In the genomic region with DNA sequence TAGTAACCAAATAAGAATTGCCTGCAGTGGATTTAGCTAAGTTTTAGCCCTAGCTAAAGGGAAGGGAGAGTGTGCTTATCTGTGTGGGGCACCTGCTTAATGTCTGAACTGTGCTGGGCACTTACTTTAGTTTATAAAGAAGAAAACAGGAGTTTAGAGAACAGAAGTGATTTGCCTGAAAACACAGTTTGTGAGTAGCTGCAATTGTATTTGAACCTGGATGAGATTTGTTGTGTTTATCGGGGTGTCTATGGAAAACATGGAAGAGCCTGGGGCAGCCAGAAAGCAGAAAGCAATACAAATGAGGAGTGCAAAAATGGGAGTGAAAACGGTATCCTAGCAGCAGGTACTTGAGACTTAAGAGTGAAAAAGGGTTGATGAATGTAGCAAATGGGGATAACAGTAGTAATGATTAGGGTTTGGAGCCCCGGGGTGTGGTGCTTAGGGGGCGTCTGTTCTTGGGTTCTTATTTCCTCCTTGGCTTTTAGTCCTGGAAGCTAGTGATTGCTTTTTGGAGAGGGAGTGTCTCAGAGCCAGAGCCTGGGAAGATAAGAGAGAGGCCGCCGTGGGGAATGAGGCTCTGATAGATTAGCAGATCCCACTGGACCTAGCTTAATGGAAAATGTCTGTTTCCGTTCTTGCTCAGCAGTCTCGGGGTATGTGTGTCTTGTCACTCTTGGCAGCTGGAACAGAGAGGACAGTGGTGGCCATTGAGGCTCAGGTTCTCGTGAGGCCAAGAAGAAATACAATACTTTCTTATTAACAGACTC, we compare ENCODE assay signal across 2 cellular contexts.
TF ChIP-seq lines count a peak whose summit lies in the region.

No MANE protein-coding gene starts in this region.

TF ChIP-seq in liver, 16 proteins besides CTCF, POLR2A, EP300 and RAD21:
- TF ChIP-seq FOXA2 (IDR thresholded peaks at IDR 0.05) (no peak), NR2F2 (IDR thresholded peaks at IDR 0.05) (peak; percentile 23)

TF ChIP-seq in HepG2, 621 proteins besides CTCF, POLR2A, EP300 and RAD21:
- TF ChIP-seq NFIC (IDR thresholded peaks at IDR 0.05; ENCODE audit: low read length) (no peak), GTF3A (CRISPR knock-in tag; conservative IDR thresholded peaks at IDR 0.05) (no peak), MTF1 (CRISPR knock-in tag; IDR thresholded peaks at IDR 0.05) (no peak), EED (CRISPR knock-in tag; IDR thresholded peaks at IDR 0.05) (no peak), ZFAT (CRISPR knock-in tag; conservative IDR thresholded peaks at IDR 0.05) (no peak), JUN (CRISPR knock-in tag; IDR thresholded peaks at IDR 0.05) (no peak), CHD4 (IDR thresholded peaks at IDR 0.05; ENCODE audit: borderline replicate concordance, low read length) (no peak), ZEB1 (IDR thresholded peaks at IDR 0.05; ENCODE audit: insufficient replicate concordance, low read depth) (no peak), MZF1 (CRISPR knock-in tag; IDR thresholded peaks at IDR 0.05; ENCODE audit: borderline replicate concordance) (no peak), MXI1 (IDR thresholded peaks at IDR 0.05; ENCODE audit: borderline replicate concordance, low read depth, low read length) (no peak)
- TF ChIP-seq, protein P1, sequence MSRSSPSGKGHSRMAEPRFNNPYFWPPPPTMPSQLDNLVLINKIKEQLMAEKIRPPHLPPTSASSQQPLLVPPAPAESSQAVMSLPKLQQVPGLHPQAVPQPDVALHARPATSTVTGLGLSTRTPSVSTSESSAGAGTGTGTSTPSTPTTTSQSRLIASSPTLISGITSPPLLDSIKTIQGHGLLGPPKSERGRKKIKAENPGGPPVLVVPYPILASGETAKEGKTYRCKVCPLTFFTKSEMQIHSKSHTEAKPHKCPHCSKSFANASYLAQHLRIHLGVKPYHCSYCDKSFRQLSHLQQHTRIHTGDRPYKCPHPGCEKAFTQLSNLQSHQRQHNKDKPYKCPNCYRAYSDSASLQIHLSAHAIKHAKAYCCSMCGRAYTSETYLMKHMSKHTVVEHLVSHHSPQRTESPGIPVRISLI (CRISPR knock-in tag; IDR thresholded peaks at IDR 0.05; ENCODE audit: borderline replicate concordance), result no peak
- TF ChIP-seq, protein P2, sequence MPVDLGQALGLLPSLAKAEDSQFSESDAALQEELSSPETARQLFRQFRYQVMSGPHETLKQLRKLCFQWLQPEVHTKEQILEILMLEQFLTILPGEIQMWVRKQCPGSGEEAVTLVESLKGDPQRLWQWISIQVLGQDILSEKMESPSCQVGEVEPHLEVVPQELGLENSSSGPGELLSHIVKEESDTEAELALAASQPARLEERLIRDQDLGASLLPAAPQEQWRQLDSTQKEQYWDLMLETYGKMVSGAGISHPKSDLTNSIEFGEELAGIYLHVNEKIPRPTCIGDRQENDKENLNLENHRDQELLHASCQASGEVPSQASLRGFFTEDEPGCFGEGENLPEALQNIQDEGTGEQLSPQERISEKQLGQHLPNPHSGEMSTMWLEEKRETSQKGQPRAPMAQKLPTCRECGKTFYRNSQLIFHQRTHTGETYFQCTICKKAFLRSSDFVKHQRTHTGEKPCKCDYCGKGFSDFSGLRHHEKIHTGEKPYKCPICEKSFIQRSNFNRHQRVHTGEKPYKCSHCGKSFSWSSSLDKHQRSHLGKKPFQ (CRISPR knock-in tag; IDR thresholded peaks at IDR 0.05; ENCODE audit: insufficient replicate concordance), result no peak
- TF ChIP-seq, protein P3, sequence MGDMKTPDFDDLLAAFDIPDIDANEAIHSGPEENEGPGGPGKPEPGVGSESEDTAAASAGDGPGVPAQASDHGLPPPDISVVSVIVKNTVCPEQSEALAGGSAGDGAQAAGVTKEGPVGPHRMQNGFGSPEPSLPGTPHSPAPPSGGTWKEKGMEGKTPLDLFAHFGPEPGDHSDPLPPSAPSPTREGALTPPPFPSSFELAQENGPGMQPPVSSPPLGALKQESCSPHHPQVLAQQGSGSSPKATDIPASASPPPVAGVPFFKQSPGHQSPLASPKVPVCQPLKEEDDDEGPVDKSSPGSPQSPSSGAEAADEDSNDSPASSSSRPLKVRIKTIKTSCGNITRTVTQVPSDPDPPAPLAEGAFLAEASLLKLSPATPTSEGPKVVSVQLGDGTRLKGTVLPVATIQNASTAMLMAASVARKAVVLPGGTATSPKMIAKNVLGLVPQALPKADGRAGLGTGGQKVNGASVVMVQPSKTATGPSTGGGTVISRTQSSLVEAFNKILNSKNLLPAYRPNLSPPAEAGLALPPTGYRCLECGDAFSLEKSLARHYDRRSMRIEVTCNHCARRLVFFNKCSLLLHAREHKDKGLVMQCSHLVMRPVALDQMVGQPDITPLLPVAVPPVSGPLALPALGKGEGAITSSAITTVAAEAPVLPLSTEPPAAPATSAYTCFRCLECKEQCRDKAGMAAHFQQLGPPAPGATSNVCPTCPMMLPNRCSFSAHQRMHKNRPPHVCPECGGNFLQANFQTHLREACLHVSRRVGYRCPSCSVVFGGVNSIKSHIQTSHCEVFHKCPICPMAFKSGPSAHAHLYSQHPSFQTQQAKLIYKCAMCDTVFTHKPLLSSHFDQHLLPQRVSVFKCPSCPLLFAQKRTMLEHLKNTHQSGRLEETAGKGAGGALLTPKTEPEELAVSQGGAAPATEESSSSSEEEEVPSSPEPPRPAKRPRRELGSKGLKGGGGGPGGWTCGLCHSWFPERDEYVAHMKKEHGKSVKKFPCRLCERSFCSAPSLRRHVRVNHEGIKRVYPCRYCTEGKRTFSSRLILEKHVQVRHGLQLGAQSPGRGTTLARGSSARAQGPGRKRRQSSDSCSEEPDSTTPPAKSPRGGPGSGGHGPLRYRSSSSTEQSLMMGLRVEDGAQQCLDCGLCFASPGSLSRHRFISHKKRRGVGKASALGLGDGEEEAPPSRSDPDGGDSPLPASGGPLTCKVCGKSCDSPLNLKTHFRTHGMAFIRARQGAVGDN (CRISPR knock-in tag; IDR thresholded peaks at IDR 0.05), result no peak
- TF ChIP-seq, protein P4, sequence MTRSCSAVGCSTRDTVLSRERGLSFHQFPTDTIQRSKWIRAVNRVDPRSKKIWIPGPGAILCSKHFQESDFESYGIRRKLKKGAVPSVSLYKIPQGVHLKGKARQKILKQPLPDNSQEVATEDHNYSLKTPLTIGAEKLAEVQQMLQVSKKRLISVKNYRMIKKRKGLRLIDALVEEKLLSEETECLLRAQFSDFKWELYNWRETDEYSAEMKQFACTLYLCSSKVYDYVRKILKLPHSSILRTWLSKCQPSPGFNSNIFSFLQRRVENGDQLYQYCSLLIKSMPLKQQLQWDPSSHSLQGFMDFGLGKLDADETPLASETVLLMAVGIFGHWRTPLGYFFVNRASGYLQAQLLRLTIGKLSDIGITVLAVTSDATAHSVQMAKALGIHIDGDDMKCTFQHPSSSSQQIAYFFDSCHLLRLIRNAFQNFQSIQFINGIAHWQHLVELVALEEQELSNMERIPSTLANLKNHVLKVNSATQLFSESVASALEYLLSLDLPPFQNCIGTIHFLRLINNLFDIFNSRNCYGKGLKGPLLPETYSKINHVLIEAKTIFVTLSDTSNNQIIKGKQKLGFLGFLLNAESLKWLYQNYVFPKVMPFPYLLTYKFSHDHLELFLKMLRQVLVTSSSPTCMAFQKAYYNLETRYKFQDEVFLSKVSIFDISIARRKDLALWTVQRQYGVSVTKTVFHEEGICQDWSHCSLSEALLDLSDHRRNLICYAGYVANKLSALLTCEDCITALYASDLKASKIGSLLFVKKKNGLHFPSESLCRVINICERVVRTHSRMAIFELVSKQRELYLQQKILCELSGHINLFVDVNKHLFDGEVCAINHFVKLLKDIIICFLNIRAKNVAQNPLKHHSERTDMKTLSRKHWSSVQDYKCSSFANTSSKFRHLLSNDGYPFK (CRISPR knock-in tag; IDR thresholded peaks at IDR 0.05; ENCODE audit: borderline replicate concordance), result no peak
- TF ChIP-seq, protein P5, sequence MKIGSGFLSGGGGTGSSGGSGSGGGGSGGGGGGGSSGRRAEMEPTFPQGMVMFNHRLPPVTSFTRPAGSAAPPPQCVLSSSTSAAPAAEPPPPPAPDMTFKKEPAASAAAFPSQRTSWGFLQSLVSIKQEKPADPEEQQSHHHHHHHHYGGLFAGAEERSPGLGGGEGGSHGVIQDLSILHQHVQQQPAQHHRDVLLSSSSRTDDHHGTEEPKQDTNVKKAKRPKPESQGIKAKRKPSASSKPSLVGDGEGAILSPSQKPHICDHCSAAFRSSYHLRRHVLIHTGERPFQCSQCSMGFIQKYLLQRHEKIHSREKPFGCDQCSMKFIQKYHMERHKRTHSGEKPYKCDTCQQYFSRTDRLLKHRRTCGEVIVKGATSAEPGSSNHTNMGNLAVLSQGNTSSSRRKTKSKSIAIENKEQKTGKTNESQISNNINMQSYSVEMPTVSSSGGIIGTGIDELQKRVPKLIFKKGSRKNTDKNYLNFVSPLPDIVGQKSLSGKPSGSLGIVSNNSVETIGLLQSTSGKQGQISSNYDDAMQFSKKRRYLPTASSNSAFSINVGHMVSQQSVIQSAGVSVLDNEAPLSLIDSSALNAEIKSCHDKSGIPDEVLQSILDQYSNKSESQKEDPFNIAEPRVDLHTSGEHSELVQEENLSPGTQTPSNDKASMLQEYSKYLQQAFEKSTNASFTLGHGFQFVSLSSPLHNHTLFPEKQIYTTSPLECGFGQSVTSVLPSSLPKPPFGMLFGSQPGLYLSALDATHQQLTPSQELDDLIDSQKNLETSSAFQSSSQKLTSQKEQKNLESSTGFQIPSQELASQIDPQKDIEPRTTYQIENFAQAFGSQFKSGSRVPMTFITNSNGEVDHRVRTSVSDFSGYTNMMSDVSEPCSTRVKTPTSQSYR (CRISPR knock-in tag; IDR thresholded peaks at IDR 0.05; ENCODE audit: borderline replicate concordance), result no peak
